ENCODE assay signal across 9 cellular contexts in the genomic region with DNA sequence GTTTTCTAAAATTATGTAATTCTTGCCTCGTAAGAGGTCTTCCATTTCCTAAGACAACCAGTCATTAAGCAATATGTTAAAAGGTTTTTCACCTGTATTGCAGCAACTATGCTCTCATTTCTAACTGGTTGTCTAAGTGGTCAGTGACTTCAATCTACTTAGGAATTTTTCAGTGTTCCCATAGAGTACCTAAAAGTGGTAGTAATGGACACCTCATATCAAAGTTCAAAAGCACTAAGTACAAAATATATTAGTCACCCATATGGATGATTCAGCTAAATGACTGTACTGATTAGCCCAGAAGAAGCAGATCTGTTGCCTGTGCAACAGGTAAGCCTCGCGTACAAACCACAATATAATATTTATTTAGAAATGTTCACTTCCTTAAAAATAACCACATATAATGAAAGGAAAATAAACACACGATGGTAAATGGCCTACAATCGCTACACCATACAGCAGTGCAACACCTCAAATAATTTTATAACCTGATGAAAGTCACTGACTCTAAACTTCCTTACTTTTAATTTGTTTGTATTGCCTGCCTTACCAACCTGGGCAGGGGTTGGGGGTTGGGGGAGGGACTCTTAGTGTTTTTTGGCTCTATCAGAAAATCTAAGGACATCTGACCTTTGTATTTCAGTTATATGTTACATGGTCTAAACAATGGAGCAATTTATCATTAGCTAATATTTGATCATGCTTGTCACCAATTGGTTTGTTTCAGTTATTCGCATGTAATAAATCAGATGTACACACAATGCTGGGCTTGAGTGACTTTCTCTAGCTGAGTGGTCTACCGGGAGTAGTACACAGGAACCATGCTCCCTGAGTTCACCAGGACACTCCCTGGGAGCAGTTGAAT.
DNase-seq lines count a peak whose midpoint lies in the region; ATAC-seq and TF ChIP-seq lines count a peak whose summit lies in the region.
"Had no signal": no experiment of that assay in that cellular context is flagged by ENCODE, and none has a peak within 500 bp of the region (broad histone marks: within the 10 kb centered on the region; RNA-seq: fewer than 3 reads in every experiment).

No MANE protein-coding gene starts in this region.

- TF ChIP-seq CTCF in natural killer cell (IDR thresholded peaks at IDR 0.05) (no peak), VCaP (conservative IDR thresholded peaks at IDR 0.05) (no peak), hepatocyte (IDR thresholded peaks at IDR 0.05; ENCODE audit: poor library complexity) (no peak)

- no peak for ATAC-seq in natural killer cell treated with Interleukin-12 subunit alpha and Interleukin-12 subunit beta and Interleukin-15 and Interleukin-18, amount 100 ng/mL, for 72 hours
- ATAC-seq in natural killer cell (no peak), GM21390 (IDR thresholded peaks at IDR 0.05; ENCODE audit: unreplicated experiment) (no peak)

- H4K20me1 ChIP-seq in hepatocyte (ENCODE audit: insufficient read depth, poor library complexity, severe bottlenecking) = no peaks in the 10 kb centered on the region

- peaks cover 11% of the 10 kb centered on the region for H3K36me3 Mint-ChIP-seq in natural killer cell treated with Interleukin-12 subunit alpha and Interleukin-12 subunit beta and Interleukin-15 and Interleukin-18, amount 100 ng/mL, for 72 hours
- no peaks in the 10 kb centered on the region for H3K36me3 Mint-ChIP-seq in natural killer cell

- H3K27ac ChIP-seq in VCaP = peak overlapping the region; percentile 29; the same call in 1 of the 2 replicates
- H3K27ac ChIP-seq in hepatocyte = peak overlapping the region; percentile 53
- H3K27ac ChIP-seq in substantia nigra (ENCODE audit: low read depth, low read length, poor library complexity, severe bottlenecking) = no peak overlapping the region
- H3K27ac ChIP-seq: C4-2B had no signal

- no peaks in the 10 kb centered on the region for H3K36me3 ChIP-seq in hepatocyte (replicated peaks; ENCODE audit: insufficient read depth, low read depth)

- H3K9me2 ChIP-seq in hepatocyte (replicated peaks; ENCODE audit: insufficient read depth) = no peaks in the 10 kb centered on the region

- H3K4me1 Mint-ChIP-seq in natural killer cell treated with Interleukin-12 subunit alpha and Interleukin-12 subunit beta and Interleukin-15 and Interleukin-18, amount 100 ng/mL, for 72 hours (ENCODE audit: low read depth in 2 of 2) = peaks cover 50 to 55% of the 10 kb centered on the region in 2 donors
- H3K4me1 Mint-ChIP-seq in natural killer cell = peaks cover 28 to 29% of the 10 kb centered on the region in 2 donors

- H3K9me3 ChIP-seq in hepatocyte (ENCODE audit: low read depth) = no peaks in the 10 kb centered on the region

- H3K79me2 ChIP-seq in hepatocyte = peaks cover 13% of the 10 kb centered on the region

- no peak overlapping the region for H2AFZ ChIP-seq in hepatocyte

- intact Hi-C loops in natural killer cell (cut with micrococcal nuclease) = no loop called here

- peak overlapping the region; percentile 37 to 86 for H3K27ac Mint-ChIP-seq in natural killer cell treated with Interleukin-12 subunit alpha and Interleukin-12 subunit beta and Interleukin-15 and Interleukin-18, amount 100 ng/mL, for 72 hours
- peak overlapping the region in 1 of 2 donors; percentile 24 for H3K27ac Mint-ChIP-seq in natural killer cell

- peak overlapping the region; percentile 36 for H3K4me2 ChIP-seq in hepatocyte

- peak overlapping the region; percentile 16 for H3K4me3 Mint-ChIP-seq in natural killer cell treated with Interleukin-12 subunit alpha and Interleukin-12 subunit beta and Interleukin-15 and Interleukin-18, amount 100 ng/mL, for 72 hours
- H3K4me3 Mint-ChIP-seq in natural killer cell = no peak overlapping the region

- peaks cover 15% of the 10 kb centered on the region for H3K4me1 ChIP-seq in hepatocyte (ENCODE audit: insufficient read depth)

- H3K4me3 ChIP-seq in hepatocyte = no peak overlapping the region

- H3K27me3 Mint-ChIP-seq in natural killer cell treated with Interleukin-12 subunit alpha and Interleukin-12 subunit beta and Interleukin-15 and Interleukin-18, amount 100 ng/mL, for 72 hours = no peaks in the 10 kb centered on the region
- H3K27me3 Mint-ChIP-seq in natural killer cell (ENCODE audit: low read depth in 2 of 2) = no peaks in the 10 kb centered on the region

- H3K27me3 ChIP-seq in hepatocyte = no peaks in the 10 kb centered on the region

- DNase-seq in natural killer cell treated with Interleukin-12 subunit alpha and Interleukin-12 subunit beta and Interleukin-15 and Interleukin-18, amount 100 ng/mL, for 72 hours (ENCODE audit: low spot score) = no peak
- no peak for DNase-seq in natural killer cell
- DNase-seq in hepatocyte (ENCODE audit: low spot score) = no peak
- no peak for DNase-seq in SHP77 treated with DMSO at 0.1 percent for 48 hours (lab: John Stamatoyannopoulos, UW)
- DNase-seq in substantia nigra (lab: John Stamatoyannopoulos, UW) = no peak
- DNase-seq in NCI-H1105 (lab: John Stamatoyannopoulos, UW) = no peak

- 80% methylated on average over 7 of the region's 7 CpGs for WGBS in hepatocyte (ENCODE audit: low lambda C conversion rate, missing lambda C conversion rate)

- no peaks in the 10 kb centered on the region for H3K9me3 Mint-ChIP-seq in natural killer cell treated with Interleukin-12 subunit alpha and Interleukin-12 subunit beta and Interleukin-15 and Interleukin-18, amount 100 ng/mL, for 72 hours
- no peaks in the 10 kb centered on the region for H3K9me3 Mint-ChIP-seq in natural killer cell
